Comparison of ENCODE assay signal across 17 cellular contexts in genomic region chr17:1746975-1747543, GRCh38. TPM values are rescaled to one million over a fixed set of nuclear protein-coding genes. Genes with fewer than 3 reads are reported as not detected.
DNase-seq lines count a peak whose midpoint lies in the region; ATAC-seq and TF ChIP-seq lines count a peak whose summit lies in the region.
"Had no signal": no experiment of that assay in that cellular context is flagged by ENCODE, and none has a peak within 500 bp of the region (broad histone marks: within the 10 kb centered on the region; RNA-seq: fewer than 3 reads in every experiment).

No MANE protein-coding gene starts in this region.

- H3K4me1 Mint-ChIP-seq in CD8-positive, alpha-beta memory T cell = no peaks in the 10 kb centered on the region

- H3K27ac ChIP-seq in esophagus (ENCODE audit: low read depth in 2 of 2, low read length in 1 of 2) (peak overlapping the region; percentile 75 to 91), lower lobe of right lung (peak overlapping the region; percentile 78), upper lobe of right lung (peak overlapping the region; percentile 78)
- no peak overlapping the region for H3K27ac ChIP-seq in CD8-positive, alpha-beta memory T cell (ENCODE audit: low read depth, low read length)
- H3K27ac ChIP-seq: PC-9 had no signal

- no peaks in the 10 kb centered on the region for H3K27me3 Mint-ChIP-seq in CD8-positive, alpha-beta memory T cell
- H3K27me3 Mint-ChIP-seq: activated naive CD8-positive, alpha-beta T cell; type B pancreatic cell had no signal

- H3K36me3 Mint-ChIP-seq in CD8-positive, alpha-beta memory T cell = no peaks in the 10 kb centered on the region
- H3K36me3 Mint-ChIP-seq: activated naive CD8-positive, alpha-beta T cell; type B pancreatic cell had no signal

- no peaks in the 10 kb centered on the region for H3K9me3 Mint-ChIP-seq in CD8-positive, alpha-beta memory T cell
- H3K9me3 Mint-ChIP-seq: type B pancreatic cell had no signal

- H3K4me1 ChIP-seq in esophagus (ENCODE audit: control insufficient read depth in 2 of 2, insufficient read depth in 2 of 2, low read length in 1 of 2) (peaks cover 0 to 14% of the 10 kb centered on the region in 2 donors), lower lobe of right lung (peaks cover 51% of the 10 kb centered on the region), upper lobe of right lung (peaks cover 36% of the 10 kb centered on the region)
- no peaks in the 10 kb centered on the region for H3K4me1 ChIP-seq in CD8-positive, alpha-beta memory T cell (ENCODE audit: insufficient read depth, low read length)

- H3K27me3 ChIP-seq in esophagus (ENCODE audit: control insufficient read depth in 1 of 2, insufficient read depth in 2 of 2, low read length in 2 of 2) (no peaks in the 10 kb centered on the region), lower lobe of right lung (ENCODE audit: low read depth) (no peaks in the 10 kb centered on the region), upper lobe of right lung (no peaks in the 10 kb centered on the region)
- no peaks in the 10 kb centered on the region for H3K27me3 ChIP-seq in CD8-positive, alpha-beta memory T cell (ENCODE audit: insufficient read depth, low read length, poor library complexity, severe bottlenecking)

- POLR2A ChIA-PET in CD8-positive, alpha-beta memory T cell (lab: Charles Lee) = no interaction called here

- TF ChIP-seq CTCF in lower lobe of right lung (IDR thresholded peaks at IDR 0.05) (no peak), upper lobe of right lung (IDR thresholded peaks at IDR 0.05) (no peak)

- DNase-seq in NCI-H82 (lab: John Stamatoyannopoulos, UW) (peak; percentile 70), NCI-H82 treated with DMSO at 0.1 percent for 48 hours (lab: John Stamatoyannopoulos, UW; ENCODE audit: unreplicated experiment) (no peak), lower lobe of right lung (peak; percentile 91), upper lobe of right lung (peak; percentile 94), SW 1271 (lab: John Stamatoyannopoulos, UW) (no peak)
- DNase-seq in CD8-positive, alpha-beta memory T cell = no peak
- DNase-seq: ACHN, DMS153, Kasumi-1, NCI-H2029 treated with DMSO at 0.1 percent for 48 hours, PC-9, T-helper 9 cell had no signal

- H3K4me3 ChIP-seq in esophagus (ENCODE audit: low read depth in 1 of 2, low read length in 2 of 2) (no peak overlapping the region), lower lobe of right lung (no peak overlapping the region), upper lobe of right lung (no peak overlapping the region)
- no peak overlapping the region for H3K4me3 ChIP-seq in CD8-positive, alpha-beta memory T cell (ENCODE audit: low read length)
- H3K4me3 ChIP-seq: PC-9, smooth muscle cell had no signal

- WGBS in esophagus, 2 donors = 50 to 55% methylated on average over 22 of the region's 22 CpGs

- H3K36me3 ChIP-seq in esophagus (ENCODE audit: control insufficient read depth in 2 of 2, insufficient read depth in 2 of 2, low read length in 1 of 2) = no peaks in the 10 kb centered on the region
- no peaks in the 10 kb centered on the region for H3K36me3 ChIP-seq in lower lobe of right lung
- H3K36me3 ChIP-seq in upper lobe of right lung = no peaks in the 10 kb centered on the region
- no peaks in the 10 kb centered on the region for H3K36me3 ChIP-seq in CD8-positive, alpha-beta memory T cell (ENCODE audit: insufficient read depth, low read length)

- no peak overlapping the region for H3K4me3 Mint-ChIP-seq in CD8-positive, alpha-beta memory T cell
- H3K4me3 Mint-ChIP-seq: activated naive CD8-positive, alpha-beta T cell; type B pancreatic cell had no signal

- ATAC-seq in lower lobe of right lung = peak; percentile 92 to 93
- peak; percentile 92 for ATAC-seq in upper lobe of right lung
- ATAC-seq in HG03571 (IDR thresholded peaks at IDR 0.05; ENCODE audit: unreplicated experiment) = no peak

- intact Hi-C loops in lower lobe of right lung (cut with DNase I) (no loop called here), upper lobe of right lung (cut with DNase I) (no loop called here)

- H3K9me3 ChIP-seq in esophagus (ENCODE audit: control insufficient read depth in 2 of 2, insufficient read depth in 1 of 2, low read depth in 1 of 2, low read length in 1 of 2) (no peaks in the 10 kb centered on the region), lower lobe of right lung (no peaks in the 10 kb centered on the region), upper lobe of right lung (no peaks in the 10 kb centered on the region)
- no peaks in the 10 kb centered on the region for H3K9me3 ChIP-seq in CD8-positive, alpha-beta memory T cell (ENCODE audit: low read length)

- H3K27ac Mint-ChIP-seq in CD8-positive, alpha-beta memory T cell = no peak overlapping the region
- H3K27ac Mint-ChIP-seq: activated naive CD8-positive, alpha-beta T cell; type B pancreatic cell had no signal

- CTCF ChIA-PET in CD8-positive, alpha-beta memory T cell (lab: Charles Lee) = no interaction called here

RNA-seq across cellular contexts. Expression of gene SERPINF2, which starts 4.4 kb away (rescaled TPM):
- 1 to 10 TPM; 1.9 to 2.9 TPM for polyA plus RNA-seq in esophagus
- total RNA-seq in lower lobe of right lung = 24.1 TPM
- total RNA-seq in upper lobe of right lung = 21.6 TPM
- under 1 TPM; 0.13 to 0.33 TPM for total RNA-seq in CD8-positive, alpha-beta memory T cell
- polyA plus RNA-seq in CD8-positive, alpha-beta memory T cell = not detected

RNA-seq across cellular contexts. Expression of gene SERPINF1, which starts 14.8 kb away (rescaled TPM):
- 10 to 100 TPM; 49.0 to 56.7 TPM for polyA plus RNA-seq in esophagus
- total RNA-seq in lower lobe of right lung (204 TPM), upper lobe of right lung (119 TPM)
- 1 to 10 TPM; 1.2 to 2.1 TPM for total RNA-seq in CD8-positive, alpha-beta memory T cell
- polyA plus RNA-seq in CD8-positive, alpha-beta memory T cell = 2.4 TPM

RNA-seq across cellular contexts. Expression of gene WDR81, which starts 22.6 kb away (rescaled TPM):
- 10 to 100 TPM in 1 of 2 donors, 1 to 10 TPM in 1; 8.5 to 10.7 TPM for polyA plus RNA-seq in esophagus
- total RNA-seq in lower lobe of right lung = 49.9 TPM
- 43.9 TPM for total RNA-seq in upper lobe of right lung
- 10 to 100 TPM; 21.1 to 23.7 TPM for total RNA-seq in CD8-positive, alpha-beta memory T cell
- 20.4 TPM for polyA plus RNA-seq in CD8-positive, alpha-beta memory T cell

RNA-seq across cellular contexts. Expression of gene TLCD2, which starts 36.9 kb away (rescaled TPM):
- polyA plus RNA-seq in esophagus = 1 to 10 TPM; 3.6 to 3.8 TPM
- total RNA-seq in lower lobe of right lung (13.4 TPM), upper lobe of right lung (12.7 TPM)
- under 1 TPM; 0.09 to 0.22 TPM for total RNA-seq in CD8-positive, alpha-beta memory T cell
- 0.32 TPM for polyA plus RNA-seq in CD8-positive, alpha-beta memory T cell

Comparison
In these comparisons a context has a peak if more than half of its experiments do, and no peak if none do; other contexts are left out.
1. DNase-seq: peak in NCI-H82 (single experiment), lower lobe of right lung (single experiment) and upper lobe of right lung (single experiment); none in NCI-H82 treated with DMSO at 0.1 percent for 48 hours (single experiment), SW 1271 (0 of 2) and CD8-positive, alpha-beta memory T cell (0 of 5).
2. RNA of gene SERPINF2, which starts 4.4 kb away (total RNA-seq): 24.1 TPM in lower lobe of right lung (single experiment) and 21.6 TPM in upper lobe of right lung (single experiment); 0.13 to 0.33 TPM in CD8-positive, alpha-beta memory T cell; every median in the first group is over 10 times any median in the second.
3. RNA of gene SERPINF1, which starts 14.8 kb away (total RNA-seq): 204 TPM in lower lobe of right lung (single experiment) and 119 TPM in upper lobe of right lung (single experiment); 1.2 to 2.1 TPM in CD8-positive, alpha-beta memory T cell; every median in the first group is over 10 times any median in the second.